ENCODE assay signal across 11 cellular contexts in the genomic region with DNA sequence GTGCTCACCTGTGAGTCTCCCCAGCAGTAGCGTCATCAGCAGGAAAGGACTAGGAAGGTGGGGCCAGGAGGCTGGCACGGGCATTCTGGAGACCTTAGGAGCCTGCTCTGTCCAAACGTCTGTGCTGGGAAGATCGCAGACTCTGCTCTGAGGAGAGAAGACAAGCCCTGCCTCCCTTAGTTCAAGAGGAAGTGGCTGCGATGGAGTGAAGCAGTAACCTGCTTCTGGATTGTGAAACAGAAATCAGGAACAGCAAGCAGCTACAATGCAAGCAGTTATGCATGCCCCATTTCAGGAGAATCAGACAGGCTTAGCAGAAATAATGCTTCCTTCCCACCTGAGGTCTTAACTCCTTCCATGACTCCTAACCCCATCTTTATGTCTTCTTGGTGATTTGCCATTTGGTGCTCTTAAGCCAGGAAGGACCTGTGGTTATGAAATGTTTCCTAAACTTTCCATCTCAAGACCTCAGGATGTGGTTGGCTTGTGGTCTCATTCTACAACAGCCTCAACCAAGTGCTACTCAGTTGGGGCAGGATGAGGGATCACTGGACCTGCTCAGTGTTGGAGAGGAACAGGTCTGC. TPM values are rescaled to one million over a fixed set of nuclear protein-coding genes. Genes with fewer than 3 reads are reported as not detected.
DNase-seq lines count a peak whose midpoint lies in the region; ATAC-seq and TF ChIP-seq lines count a peak whose summit lies in the region.
"Had no signal": no experiment of that assay in that cellular context is flagged by ENCODE, and none has a peak within 500 bp of the region (broad histone marks: within the 10 kb centered on the region; RNA-seq: fewer than 3 reads in every experiment).

A gene (minus strand): TSS at position 149 of the 584 bp plus-strand sequence. CDS start 65 bp downstream, at position 84.

- peak within 1 kb of the TSS; percentile 11 for H3K4me3 Mint-ChIP-seq in activated T-cell treated with anti-CD3 and anti-CD28 coated beads, Interleukin-2, amount 50 U/mL, for 24 hours
- H3K4me3 Mint-ChIP-seq in stimulated activated memory B cell treated with anti-CD40 and anti-IgM and Interleukin-4, amounts not matched to agents 10 μg/mL and 1 μg/mL and 100 μg/mL, for 72 hours = peak within 1 kb of the TSS; percentile 36

- no peaks in the 10 kb centered on the region for H3K27me3 Mint-ChIP-seq in activated T-cell treated with anti-CD3 and anti-CD28 coated beads, Interleukin-2, amount 50 U/mL, for 24 hours
- no peaks in the 10 kb centered on the region for H3K27me3 Mint-ChIP-seq in stimulated activated memory B cell treated with anti-CD40 and anti-IgM and Interleukin-4, amounts not matched to agents 10 μg/mL and 1 μg/mL and 100 μg/mL, for 72 hours

- 56 to 72% methylated on average over 5 of the region's 5 CpGs for WGBS in lower leg skin, 2 donors

- intact Hi-C loops in lower leg skin (cut with DNase I; ENCODE audit: low total_unique reads) = no loop called here

- DNase-seq in activated T-cell treated with anti-CD3 and anti-CD28 coated beads, Interleukin-2, amount 50 U/mL, for 24 hours = peak; percentile 39
- DNase-seq in activated T-cell treated with anti-CD3 and anti-CD28 coated beads, Interleukin-2, amount 50 U/mL, for 48 hours = no peak
- peak; percentile 98 for DNase-seq in SIG-M5 treated with dmso at 0.1 percent for 504 hours (lab: John Stamatoyannopoulos, UW; ENCODE audit: unreplicated experiment)
- DNase-seq in fibroblast of gingiva (ENCODE audit: low read depth) = peak; percentile 0
- DNase-seq in lower leg skin (ENCODE audit: low spot score in 2 of 2) = no peak
- DNase-seq: NCI-H774, thyroid gland had no signal

- peak; percentile 65 for ATAC-seq in stimulated activated memory B cell treated with anti-CD40 and anti-IgM and Interleukin-4, amounts not matched to agents 10 μg/mL and 1 μg/mL and 100 μg/mL, for 72 hours
- ATAC-seq in HG03520 (IDR thresholded peaks at IDR 0.05; ENCODE audit: unreplicated experiment) (no peak), HG02981 (IDR thresholded peaks at IDR 0.05; ENCODE audit: unreplicated experiment) (no peak)
- ATAC-seq: A549 had no signal

- H3K4me1 Mint-ChIP-seq in activated T-cell treated with anti-CD3 and anti-CD28 coated beads, Interleukin-2, amount 50 U/mL, for 24 hours (ENCODE audit: low read depth) = peaks cover 65% of the 10 kb centered on the region
- H3K4me1 Mint-ChIP-seq in stimulated activated memory B cell treated with anti-CD40 and anti-IgM and Interleukin-4, amounts not matched to agents 10 μg/mL and 1 μg/mL and 100 μg/mL, for 72 hours = peaks cover 80% of the 10 kb centered on the region

- no peak for TF ChIP-seq CTCF in lower leg skin (IDR thresholded peaks at IDR 0.05)

- no peaks in the 10 kb centered on the region for H3K36me3 Mint-ChIP-seq in activated T-cell treated with anti-CD3 and anti-CD28 coated beads, Interleukin-2, amount 50 U/mL, for 24 hours (ENCODE audit: low read depth)
- H3K36me3 Mint-ChIP-seq in stimulated activated memory B cell treated with anti-CD40 and anti-IgM and Interleukin-4, amounts not matched to agents 10 μg/mL and 1 μg/mL and 100 μg/mL, for 72 hours = no peaks in the 10 kb centered on the region

- no peaks in the 10 kb centered on the region for H3K9me3 Mint-ChIP-seq in activated T-cell treated with anti-CD3 and anti-CD28 coated beads, Interleukin-2, amount 50 U/mL, for 24 hours
- H3K9me3 Mint-ChIP-seq in stimulated activated memory B cell treated with anti-CD40 and anti-IgM and Interleukin-4, amounts not matched to agents 10 μg/mL and 1 μg/mL and 100 μg/mL, for 72 hours = peaks cover 10% of the 10 kb centered on the region

- no peak within 1 kb of the TSS for H3K4me3 ChIP-seq in lower leg skin (ENCODE audit: low read depth, poor library complexity, severe bottlenecking)
- H3K4me3 ChIP-seq: A549, thyroid gland had no signal

- peak within 1 kb of the TSS; percentile 54 for H3K27ac Mint-ChIP-seq in activated T-cell treated with anti-CD3 and anti-CD28 coated beads, Interleukin-2, amount 50 U/mL, for 24 hours
- peak within 1 kb of the TSS; percentile 80 for H3K27ac Mint-ChIP-seq in stimulated activated memory B cell treated with anti-CD40 and anti-IgM and Interleukin-4, amounts not matched to agents 10 μg/mL and 1 μg/mL and 100 μg/mL, for 72 hours

- TF ChIP-seq POLR2A in lower leg skin (IDR thresholded peaks at IDR 0.05) = no peak

RNA-seq across cellular contexts. Expression of the gene that starts here (rescaled TPM):
- total RNA-seq in lower leg skin = 1 to 10 TPM in 1 of 4 donors, under 1 TPM in 2, not detected in 1; 0.30 to 2.6 (median 0.42) TPM

Comparison
In these comparisons a context has a peak if more than half of its experiments do, and no peak if none do; other contexts are left out.
1. DNase-seq: peak in activated T-cell treated with anti-CD3 and anti-CD28 coated beads, Interleukin-2, amount 50 U/mL, for 24 hours (single experiment), SIG-M5 treated with dmso at 0.1 percent for 504 hours (single experiment) and fibroblast of gingiva (single experiment); none in activated T-cell treated with anti-CD3 and anti-CD28 coated beads, Interleukin-2, amount 50 U/mL, for 48 hours (0 of 2) and lower leg skin (0 of 2).